8 cellular contexts compared by ENCODE assay signal in the genomic region with DNA sequence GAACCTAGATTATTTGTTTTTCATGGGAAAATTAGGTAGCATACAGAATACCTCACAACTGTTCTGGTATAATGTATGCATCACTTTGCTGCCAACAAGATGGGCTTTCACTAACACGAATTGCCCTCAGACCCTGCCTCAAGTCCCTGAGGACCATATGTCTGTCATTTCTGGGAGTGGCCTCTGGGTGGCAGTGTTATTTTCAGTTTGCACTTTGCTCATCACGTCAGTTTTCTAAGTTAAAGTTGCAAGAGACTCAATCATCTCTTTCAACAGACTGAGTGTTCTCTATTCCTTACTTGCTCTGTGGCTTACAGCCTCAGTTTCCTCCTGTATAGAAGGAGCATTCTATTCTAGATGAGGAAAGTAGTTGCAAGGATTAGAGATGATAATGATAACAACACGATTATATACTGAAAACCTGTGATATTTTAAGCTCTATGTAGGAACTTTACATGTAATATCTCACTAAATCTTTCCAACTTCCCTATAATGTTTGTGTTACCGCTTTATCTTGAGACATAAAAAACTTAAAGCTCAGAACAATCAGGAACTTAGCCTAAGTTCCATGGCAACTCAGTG. TPM values are rescaled to one million over a fixed set of nuclear protein-coding genes. Genes with fewer than 3 reads are reported as not detected.
DNase-seq lines count a peak whose midpoint lies in the region; ATAC-seq, FAIRE-seq and TF ChIP-seq lines count a peak whose summit lies in the region.

No MANE protein-coding gene starts in this region.

- H3K4me3 ChIP-seq in AG09309 (ENCODE audit: control insufficient read depth, low read depth, low read length) = no peak overlapping the region

- DNase-seq in AG09309 (ENCODE audit: low read depth) (peak; percentile 10), NCI-H774 (lab: John Stamatoyannopoulos, UW) (peak; percentile 8), myocyte (ENCODE audit: low read depth) (peak; percentile 75)
- DNase-seq in activated CD8-positive, alpha-beta memory T cell treated with anti-CD3 and anti-CD28 coated beads for 24 hours = peak; percentile 74
- peak; percentile 25 for DNase-seq in stimulated activated naive CD4-positive, alpha-beta T cell treated with Interleukin-2 at 50 U/mL for 16 hours (lab: John Stamatoyannopoulos, UW)

- ATAC-seq in GM18858 (IDR thresholded peaks at IDR 0.05; ENCODE audit: unreplicated experiment) (peak; percentile 45), HG03108 (IDR thresholded peaks at IDR 0.05; ENCODE audit: unreplicated experiment) (peak; percentile 65)

- peak; percentile 63 for FAIRE-seq in endometrium (lab: Jason Lieb, UNC)

- TF ChIP-seq CTCF in AG09309 (IDR thresholded peaks at IDR 0.05; ENCODE audit: control insufficient read depth, insufficient read depth, low read depth, low read length, missing control alignments) = peak; percentile 74

RNA-seq across cellular contexts. Expression of a gene that starts 55.7 kb away (rescaled TPM):
- total RNA-seq in myocyte = not detected in 2 replicates
- not detected for polyA plus RNA-seq in myocyte (2012)

Comparison
In these comparisons a context has a peak if more than half of its experiments do, and no peak if none do; other contexts are left out.
1. DNase-seq: peak in every context shown above with its lines; median percentile 75 in myocyte; 74 in activated CD8-positive, alpha-beta memory T cell treated with anti-CD3 and anti-CD28 coated beads for 24 hours; 25 in stimulated activated naive CD4-positive, alpha-beta T cell treated with Interleukin-2 at 50 U/mL for 16 hours; 10 in AG09309; 8 in NCI-H774.